ENCODE assay signal across 10 cellular contexts in the genomic region with DNA sequence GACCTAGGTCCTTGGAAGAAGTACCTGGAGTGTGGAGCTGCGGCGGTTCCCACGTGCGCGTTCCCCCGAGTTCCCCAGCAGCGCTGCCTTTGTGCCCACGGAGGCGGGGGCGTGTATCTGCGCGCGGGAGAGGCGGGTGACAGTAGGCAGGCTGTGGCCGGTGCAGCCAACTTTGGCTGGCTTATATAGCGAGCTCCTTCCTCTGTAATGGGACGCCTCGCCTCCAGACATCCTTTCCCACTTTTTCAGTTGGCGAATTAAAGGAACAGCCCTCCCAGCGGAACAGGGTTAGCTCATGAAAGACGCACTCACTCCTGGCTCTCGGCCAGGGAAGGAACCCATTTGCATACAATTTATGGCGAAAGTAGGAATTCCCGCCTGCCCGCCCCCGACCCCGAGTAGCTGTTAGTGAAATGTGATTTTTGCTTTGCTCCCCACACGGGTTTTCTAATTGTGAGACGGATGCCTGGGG. TPM values are rescaled to one million over a fixed set of nuclear protein-coding genes. Genes with fewer than 3 reads are reported as not detected.
DNase-seq lines count a peak whose midpoint lies in the region; ATAC-seq and TF ChIP-seq lines count a peak whose summit lies in the region.
"Had no signal": no experiment of that assay in that cellular context is flagged by ENCODE, and none has a peak within 500 bp of the region (broad histone marks: within the 10 kb centered on the region; RNA-seq: fewer than 3 reads in every experiment).

A gene (minus strand): TSS at position 159 of the 472 bp plus-strand sequence. CDS start 27,139 bp downstream, outside the sequence.

- H3K9me3 ChIP-seq in psoas muscle: no peaks in the 10 kb centered on the region
- H3K9me3 ChIP-seq: BLaER1 had no signal

- WGBS in psoas muscle, 3 donors: 0 to 1% (median 0%) methylated on average over 29 of the region's 29 CpGs

- TF ChIP-seq CTCF in activated B cell treated with CpG ODN at 0.5 μM for 24 hours (IDR thresholded peaks at IDR 0.05) (no peak), psoas muscle (IDR thresholded peaks at IDR 0.05) (no peak)

- no peak within 1 kb of the TSS for H3K27ac Mint-ChIP-seq in activated B cell treated with CpG ODN at 0.5 μM for 24 hours
- H3K27ac Mint-ChIP-seq: T-helper 1 cell treated with Interleukin-12 subunit alpha and Interleukin-12 subunit beta and Interleukin-4 antibody, amounts not matched to agents 30 μg/mL and 1 μg/mL, for 36 hours had no signal

- no peaks in the 10 kb centered on the region for H3K36me3 ChIP-seq in psoas muscle (ENCODE audit: insufficient read depth in 1 of 2, low read depth in 1 of 2)
- H3K36me3 ChIP-seq: BLaER1 had no signal

- peak within 1 kb of the TSS; percentile 49 for H3K4me3 ChIP-seq in psoas muscle
- H3K4me3 ChIP-seq: BLaER1 had no signal

- intact Hi-C loops in activated B cell treated with CpG ODN at 0.5 μM for 24 hours (cut with micrococcal nuclease): no loop called here
- intact Hi-C loops in left cardiac atrium (cut with DNase I): no loop called here
- intact Hi-C loops in psoas muscle (cut with DNase I): no loop called here

- peaks cover 1% of the 10 kb centered on the region for H3K4me1 Mint-ChIP-seq in activated B cell treated with CpG ODN at 0.5 μM for 24 hours

- no peak within 1 kb of the TSS for H3K27ac ChIP-seq in psoas muscle
- H3K27ac ChIP-seq: BLaER1 had no signal

- no peaks in the 10 kb centered on the region for H3K4me1 ChIP-seq in psoas muscle
- H3K4me1 ChIP-seq: BLaER1 had no signal

- H3K27me3 Mint-ChIP-seq in activated B cell treated with CpG ODN at 0.5 μM for 24 hours: peaks cover 64% of the 10 kb centered on the region

- peak within 1 kb of the TSS; percentile 5 for H3K4me3 Mint-ChIP-seq in activated B cell treated with CpG ODN at 0.5 μM for 24 hours
- H3K4me3 Mint-ChIP-seq: T-helper 1 cell treated with Interleukin-12 subunit alpha and Interleukin-12 subunit beta and Interleukin-4 antibody, amounts not matched to agents 30 μg/mL and 1 μg/mL, for 36 hours had no signal

- H3K9me3 Mint-ChIP-seq in activated B cell treated with CpG ODN at 0.5 μM for 24 hours: no peaks in the 10 kb centered on the region
- H3K9me3 Mint-ChIP-seq: T-helper 1 cell treated with Interleukin-12 subunit alpha and Interleukin-12 subunit beta and Interleukin-4 antibody, amounts not matched to agents 30 μg/mL and 1 μg/mL, for 36 hours had no signal

- ATAC-seq in activated B cell treated with CpG ODN at 0.5 μM for 24 hours (ENCODE audit: low read depth) (no peak), left cardiac atrium (peak; percentile 64 to 86), psoas muscle (peak in 3 of 4 donors; percentile 44 to 49 (median 46)), GM21825 (IDR thresholded peaks at IDR 0.05; ENCODE audit: unreplicated experiment) (no peak)

- DNase-seq in NCI-H146 (lab: John Stamatoyannopoulos, UW): peak; percentile 28
- no peak for DNase-seq in NCI-H146 treated with DMSO at 0.1 percent for 48 hours (lab: John Stamatoyannopoulos, UW; ENCODE audit: unreplicated experiment)
- no peak for DNase-seq in activated B cell treated with CpG ODN at 0.5 μM for 24 hours
- DNase-seq in left cardiac atrium: peak; percentile 82
- DNase-seq in psoas muscle: peak; percentile 54
- no peak for DNase-seq in activated T-cell treated with anti-CD3 and anti-CD28 coated beads, Interleukin-2, amount 50 U/mL, for 48 hours
- no peak for DNase-seq in OCI-M1 (lab: John Stamatoyannopoulos, UW)

- H3K27me3 ChIP-seq in psoas muscle (ENCODE audit: insufficient read depth in 3 of 3, low read length in 2 of 3): peaks cover 4 to 36% (median 5%) of the 10 kb centered on the region in 3 donors

- H3K36me3 Mint-ChIP-seq in activated B cell treated with CpG ODN at 0.5 μM for 24 hours (ENCODE audit: low read depth): no peaks in the 10 kb centered on the region

- CTCF ChIA-PET in activated B cell treated with CpG ODN at 0.5 μM for 24 hours (lab: Charles Lee): no interaction called here

- POLR2A ChIA-PET in activated B cell treated with CpG ODN at 0.5 μM for 24 hours (lab: Charles Lee): interaction anchor here (0.6 kb wide), 1 partner anchor 9 kb away, joined by 5 read pairs; no protein-coding TSS in a partner anchor

RNA-seq across cellular contexts. Expression of the gene that starts here (rescaled TPM):
- not detected in 2 replicates for total RNA-seq in activated B cell treated with CpG ODN at 0.5 μM for 24 hours
- total RNA-seq in left cardiac atrium: 10 to 100 TPM in 1 of 2 donors, 1 to 10 TPM in 1; 4.3 to 54.5 TPM
- total RNA-seq in psoas muscle: 10 to 100 TPM in 2 of 4 donors, 1 to 10 TPM in 2; 2.7 to 94.7 (median 10.4) TPM
- polyA plus RNA-seq in psoas muscle: 1 to 10 TPM; 1.0 to 2.8 (median 2.7) TPM

Comparison
In these comparisons a context has a peak if more than half of its experiments do, and no peak if none do; other contexts are left out.
1. DNase-seq: peak in NCI-H146 (single experiment), left cardiac atrium (single experiment) and psoas muscle (2 of 2); none in NCI-H146 treated with DMSO at 0.1 percent for 48 hours (single experiment), activated B cell treated with CpG ODN at 0.5 μM for 24 hours (single experiment), activated T-cell treated with anti-CD3 and anti-CD28 coated beads, Interleukin-2, amount 50 U/mL, for 48 hours (0 of 2) and OCI-M1 (single experiment).
2. ATAC-seq: peak in left cardiac atrium (2 of 2) and psoas muscle (3 of 4); none in activated B cell treated with CpG ODN at 0.5 μM for 24 hours (single experiment) and GM21825 (single experiment).